ENCODE assay signal across 2 cellular contexts in the genomic region with DNA sequence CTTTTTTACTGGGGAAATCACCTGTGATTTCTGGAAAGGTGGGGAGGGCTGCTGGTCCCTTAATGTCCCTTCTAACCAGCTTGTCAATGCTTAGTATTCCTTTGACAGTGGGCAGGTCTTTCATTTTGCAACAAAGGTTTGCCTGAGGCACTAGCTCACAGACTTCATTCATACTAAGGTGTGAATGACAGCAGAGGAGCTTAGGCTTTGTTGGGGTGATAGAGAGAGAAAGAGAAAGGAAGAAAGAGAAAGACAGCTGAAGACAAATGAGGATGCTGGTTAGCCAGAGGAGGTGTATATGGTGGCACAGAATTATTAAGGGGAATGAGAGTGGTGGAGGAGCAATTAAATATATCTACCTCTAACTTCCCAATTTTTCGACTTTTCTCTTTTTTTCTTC.
TF ChIP-seq lines count a peak whose summit lies in the region.

No MANE protein-coding gene starts in this region.

TF ChIP-seq in A549, 52 proteins besides CTCF, POLR2A, EP300 and RAD21:
- TF ChIP-seq REST (IDR thresholded peaks at IDR 0.05) (no peak), RCOR1 (IDR thresholded peaks at IDR 0.05; ENCODE audit: low read depth, low read length) (no peak), JUNB (IDR thresholded peaks at IDR 0.05) (no peak), NPAS2 (CRISPR knock-in tag; IDR thresholded peaks at IDR 0.05; ENCODE audit: borderline replicate concordance) (no peak), NFE2L2 (conservative IDR thresholded peaks at IDR 0.05; ENCODE audit: low read length) (no peak), FOSL2 (IDR thresholded peaks at IDR 0.05) (no peak), FOSL2 (CRISPR knock-in tag; IDR thresholded peaks at IDR 0.05) (no peak), ATOH8 (CRISPR knock-in tag; IDR thresholded peaks at IDR 0.05; ENCODE audit: low read depth) (no peak), GATA3 (IDR thresholded peaks at IDR 0.05; ENCODE audit: borderline replicate concordance) (no peak), MAZ (IDR thresholded peaks at IDR 0.05; ENCODE audit: borderline replicate concordance, low read depth, low read length) (no peak), TP53 (CRISPR knock-in tag; IDR thresholded peaks at IDR 0.05) (no peak), CBX2 (IDR thresholded peaks at IDR 0.05; ENCODE audit: borderline replicate concordance, low read depth) (no peak), HMGXB4 (CRISPR knock-in tag; IDR thresholded peaks at IDR 0.05; ENCODE audit: borderline replicate concordance) (no peak), ELK1 (IDR thresholded peaks at IDR 0.05; ENCODE audit: low read depth, low read length) (no peak), CEBPB (IDR thresholded peaks at IDR 0.05) (no peak), NR3C1 (IDR thresholded peaks at IDR 0.05) (no peak), BCL3 (IDR thresholded peaks at IDR 0.05) (no peak), SMC3 (IDR thresholded peaks at IDR 0.05) (no peak)

TF ChIP-seq in GM12878, 131 proteins besides CTCF, POLR2A, EP300 and RAD21:
- TF ChIP-seq POLR2AphosphoS5 (IDR thresholded peaks at IDR 0.05; ENCODE audit: low read length) (no peak), PKNOX1 (IDR thresholded peaks at IDR 0.05) (0 out of 2 replicates have a peak, but pooled peaks have one; percentile 11)
